Comparison of ENCODE assay signal across 1 cellular context in the genomic region with DNA sequence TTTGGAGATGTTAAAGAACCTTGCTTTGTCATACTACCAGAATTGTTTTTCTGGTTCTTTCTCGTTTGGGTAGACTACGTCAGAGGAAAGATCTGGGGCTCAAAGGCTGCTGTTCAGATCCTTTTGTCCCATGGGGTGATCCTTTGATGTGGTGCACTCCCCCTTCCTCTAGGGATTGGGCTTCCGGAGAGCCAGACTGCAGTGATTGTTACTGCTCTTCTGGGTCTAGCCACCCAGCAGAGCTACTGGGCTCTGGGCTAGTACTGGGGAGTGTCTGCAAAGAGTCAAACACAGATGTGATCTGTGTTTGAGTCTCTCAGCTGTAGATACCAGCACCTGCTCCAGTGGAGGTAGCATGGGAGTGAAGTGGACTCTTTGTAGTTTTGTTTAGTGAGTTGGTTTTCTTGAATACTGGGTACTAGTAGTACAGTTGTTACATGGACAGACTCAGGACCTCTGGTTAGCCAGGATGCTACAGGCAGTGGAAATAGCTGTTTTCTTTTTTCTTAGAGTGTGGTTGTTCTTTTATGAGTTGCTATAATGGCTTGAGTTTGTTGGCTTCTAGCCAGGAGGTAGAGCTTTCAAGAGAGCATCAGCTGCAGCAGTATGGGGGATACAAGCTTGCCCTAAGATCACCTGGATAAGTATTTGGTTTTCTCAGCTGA.
A peak's percentile ranks its signal among the peaks of the same experiment; 100 is the strongest.
TF ChIP-seq lines count a peak whose summit lies in the region.

No MANE protein-coding gene starts in this region.

TF ChIP-seq in HepG2, 621 proteins besides CTCF, POLR2A, EP300 and RAD21 (continued from another document and continues in another):
- TF ChIP-seq ZNF556 (CRISPR knock-in tag; IDR thresholded peaks at IDR 0.05; ENCODE audit: borderline replicate concordance) (no peak), RFXAP (CRISPR knock-in tag; IDR thresholded peaks at IDR 0.05; ENCODE audit: borderline replicate concordance) (0 out of 2 replicates have a peak, but pooled peaks have one; percentile 29), GABPB1 (CRISPR knock-in tag; IDR thresholded peaks at IDR 0.05) (peak; percentile 47; the same call in 1 of the 2 replicates), RBAK (CRISPR knock-in tag; IDR thresholded peaks at IDR 0.05) (no peak), SOX6 (IDR thresholded peaks at IDR 0.05) (no peak), SOX6 (CRISPR knock-in tag; IDR thresholded peaks at IDR 0.05) (peak; percentile 94), ZNF839 (CRISPR knock-in tag; IDR thresholded peaks at IDR 0.05; ENCODE audit: borderline replicate concordance) (no peak), ZNF781 (CRISPR knock-in tag; IDR thresholded peaks at IDR 0.05; ENCODE audit: borderline replicate concordance, not compliant biosample characterization) (no peak), ATRX (CRISPR knock-in tag; IDR thresholded peaks at IDR 0.05; ENCODE audit: borderline replicate concordance) (no peak), ZNF251 (CRISPR knock-in tag; IDR thresholded peaks at IDR 0.05) (no peak), ZNF564 (CRISPR knock-in tag; IDR thresholded peaks at IDR 0.05) (no peak), TCF7 (IDR thresholded peaks at IDR 0.05; ENCODE audit: low read depth) (peak; percentile 93), ZNF383 (CRISPR knock-in tag; IDR thresholded peaks at IDR 0.05; ENCODE audit: borderline replicate concordance) (no peak), HES4 (CRISPR knock-in tag; IDR thresholded peaks at IDR 0.05; ENCODE audit: borderline replicate concordance) (no peak), AGO2 (optimal IDR thresholded peaks at IDR 0.05; ENCODE audit: low read depth, low read length) (no peak), SNAPC2 (CRISPR knock-in tag; IDR thresholded peaks at IDR 0.05) (no peak), ZNF138 (CRISPR knock-in tag; IDR thresholded peaks at IDR 0.05; ENCODE audit: low read depth) (no peak), ZNF713 (CRISPR knock-in tag; IDR thresholded peaks at IDR 0.05) (no peak), SRSF1 (optimal IDR thresholded peaks at IDR 0.05; ENCODE audit: low read depth, low read length) (no peak), ZNF451 (CRISPR knock-in tag; IDR thresholded peaks at IDR 0.05) (no peak), ZNF567 (CRISPR knock-in tag; IDR thresholded peaks at IDR 0.05; ENCODE audit: borderline replicate concordance) (no peak)
- TF ChIP-seq, protein P1, sequence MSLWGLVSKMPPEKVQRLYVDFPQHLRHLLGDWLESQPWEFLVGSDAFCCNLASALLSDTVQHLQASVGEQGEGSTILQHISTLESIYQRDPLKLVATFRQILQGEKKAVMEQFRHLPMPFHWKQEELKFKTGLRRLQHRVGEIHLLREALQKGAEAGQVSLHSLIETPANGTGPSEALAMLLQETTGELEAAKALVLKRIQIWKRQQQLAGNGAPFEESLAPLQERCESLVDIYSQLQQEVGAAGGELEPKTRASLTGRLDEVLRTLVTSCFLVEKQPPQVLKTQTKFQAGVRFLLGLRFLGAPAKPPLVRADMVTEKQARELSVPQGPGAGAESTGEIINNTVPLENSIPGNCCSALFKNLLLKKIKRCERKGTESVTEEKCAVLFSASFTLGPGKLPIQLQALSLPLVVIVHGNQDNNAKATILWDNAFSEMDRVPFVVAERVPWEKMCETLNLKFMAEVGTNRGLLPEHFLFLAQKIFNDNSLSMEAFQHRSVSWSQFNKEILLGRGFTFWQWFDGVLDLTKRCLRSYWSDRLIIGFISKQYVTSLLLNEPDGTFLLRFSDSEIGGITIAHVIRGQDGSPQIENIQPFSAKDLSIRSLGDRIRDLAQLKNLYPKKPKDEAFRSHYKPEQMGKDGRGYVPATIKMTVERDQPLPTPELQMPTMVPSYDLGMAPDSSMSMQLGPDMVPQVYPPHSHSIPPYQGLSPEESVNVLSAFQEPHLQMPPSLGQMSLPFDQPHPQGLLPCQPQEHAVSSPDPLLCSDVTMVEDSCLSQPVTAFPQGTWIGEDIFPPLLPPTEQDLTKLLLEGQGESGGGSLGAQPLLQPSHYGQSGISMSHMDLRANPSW (CRISPR knock-in tag; IDR thresholded peaks at IDR 0.05; ENCODE audit: borderline replicate concordance), result no peak
- TF ChIP-seq, protein P2, sequence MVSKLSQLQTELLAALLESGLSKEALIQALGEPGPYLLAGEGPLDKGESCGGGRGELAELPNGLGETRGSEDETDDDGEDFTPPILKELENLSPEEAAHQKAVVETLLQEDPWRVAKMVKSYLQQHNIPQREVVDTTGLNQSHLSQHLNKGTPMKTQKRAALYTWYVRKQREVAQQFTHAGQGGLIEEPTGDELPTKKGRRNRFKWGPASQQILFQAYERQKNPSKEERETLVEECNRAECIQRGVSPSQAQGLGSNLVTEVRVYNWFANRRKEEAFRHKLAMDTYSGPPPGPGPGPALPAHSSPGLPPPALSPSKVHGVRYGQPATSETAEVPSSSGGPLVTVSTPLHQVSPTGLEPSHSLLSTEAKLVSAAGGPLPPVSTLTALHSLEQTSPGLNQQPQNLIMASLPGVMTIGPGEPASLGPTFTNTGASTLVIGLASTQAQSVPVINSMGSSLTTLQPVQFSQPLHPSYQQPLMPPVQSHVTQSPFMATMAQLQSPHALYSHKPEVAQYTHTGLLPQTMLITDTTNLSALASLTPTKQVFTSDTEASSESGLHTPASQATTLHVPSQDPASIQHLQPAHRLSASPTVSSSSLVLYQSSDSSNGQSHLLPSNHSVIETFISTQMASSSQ (IDR thresholded peaks at IDR 0.05; ENCODE audit: low read depth), result no peak
- TF ChIP-seq, protein P2 (CRISPR knock-in tag; IDR thresholded peaks at IDR 0.05; ENCODE audit: borderline replicate concordance), result no peak; the same call in 1 of the 2 replicates
- TF ChIP-seq, protein P3, sequence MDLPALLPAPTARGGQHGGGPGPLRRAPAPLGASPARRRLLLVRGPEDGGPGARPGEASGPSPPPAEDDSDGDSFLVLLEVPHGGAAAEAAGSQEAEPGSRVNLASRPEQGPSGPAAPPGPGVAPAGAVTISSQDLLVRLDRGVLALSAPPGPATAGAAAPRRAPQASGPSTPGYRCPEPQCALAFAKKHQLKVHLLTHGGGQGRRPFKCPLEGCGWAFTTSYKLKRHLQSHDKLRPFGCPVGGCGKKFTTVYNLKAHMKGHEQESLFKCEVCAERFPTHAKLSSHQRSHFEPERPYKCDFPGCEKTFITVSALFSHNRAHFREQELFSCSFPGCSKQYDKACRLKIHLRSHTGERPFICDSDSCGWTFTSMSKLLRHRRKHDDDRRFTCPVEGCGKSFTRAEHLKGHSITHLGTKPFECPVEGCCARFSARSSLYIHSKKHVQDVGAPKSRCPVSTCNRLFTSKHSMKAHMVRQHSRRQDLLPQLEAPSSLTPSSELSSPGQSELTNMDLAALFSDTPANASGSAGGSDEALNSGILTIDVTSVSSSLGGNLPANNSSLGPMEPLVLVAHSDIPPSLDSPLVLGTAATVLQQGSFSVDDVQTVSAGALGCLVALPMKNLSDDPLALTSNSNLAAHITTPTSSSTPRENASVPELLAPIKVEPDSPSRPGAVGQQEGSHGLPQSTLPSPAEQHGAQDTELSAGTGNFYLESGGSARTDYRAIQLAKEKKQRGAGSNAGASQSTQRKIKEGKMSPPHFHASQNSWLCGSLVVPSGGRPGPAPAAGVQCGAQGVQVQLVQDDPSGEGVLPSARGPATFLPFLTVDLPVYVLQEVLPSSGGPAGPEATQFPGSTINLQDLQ (CRISPR knock-in tag; IDR thresholded peaks at IDR 0.05), result no peak
- TF ChIP-seq, protein P4, sequence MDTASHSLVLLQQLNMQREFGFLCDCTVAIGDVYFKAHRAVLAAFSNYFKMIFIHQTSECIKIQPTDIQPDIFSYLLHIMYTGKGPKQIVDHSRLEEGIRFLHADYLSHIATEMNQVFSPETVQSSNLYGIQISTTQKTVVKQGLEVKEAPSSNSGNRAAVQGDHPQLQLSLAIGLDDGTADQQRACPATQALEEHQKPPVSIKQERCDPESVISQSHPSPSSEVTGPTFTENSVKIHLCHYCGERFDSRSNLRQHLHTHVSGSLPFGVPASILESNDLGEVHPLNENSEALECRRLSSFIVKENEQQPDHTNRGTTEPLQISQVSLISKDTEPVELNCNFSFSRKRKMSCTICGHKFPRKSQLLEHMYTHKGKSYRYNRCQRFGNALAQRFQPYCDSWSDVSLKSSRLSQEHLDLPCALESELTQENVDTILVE (CRISPR knock-in tag; IDR thresholded peaks at IDR 0.05), result no peak
- TF ChIP-seq, protein P5, sequence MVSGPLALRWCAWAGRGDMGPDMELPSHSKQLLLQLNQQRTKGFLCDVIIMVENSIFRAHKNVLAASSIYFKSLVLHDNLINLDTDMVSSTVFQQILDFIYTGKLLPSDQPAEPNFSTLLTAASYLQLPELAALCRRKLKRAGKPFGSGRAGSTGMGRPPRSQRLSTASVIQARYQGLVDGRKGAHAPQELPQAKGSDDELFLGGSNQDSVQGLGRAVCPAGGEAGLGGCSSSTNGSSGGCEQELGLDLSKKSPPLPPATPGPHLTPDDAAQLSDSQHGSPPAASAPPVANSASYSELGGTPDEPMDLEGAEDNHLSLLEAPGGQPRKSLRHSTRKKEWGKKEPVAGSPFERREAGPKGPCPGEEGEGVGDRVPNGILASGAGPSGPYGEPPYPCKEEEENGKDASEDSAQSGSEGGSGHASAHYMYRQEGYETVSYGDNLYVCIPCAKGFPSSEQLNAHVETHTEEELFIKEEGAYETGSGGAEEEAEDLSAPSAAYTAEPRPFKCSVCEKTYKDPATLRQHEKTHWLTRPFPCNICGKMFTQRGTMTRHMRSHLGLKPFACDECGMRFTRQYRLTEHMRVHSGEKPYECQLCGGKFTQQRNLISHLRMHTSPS (CRISPR knock-in tag; IDR thresholded peaks at IDR 0.05; ENCODE audit: low read depth), result no peak
- TF ChIP-seq, protein P6, sequence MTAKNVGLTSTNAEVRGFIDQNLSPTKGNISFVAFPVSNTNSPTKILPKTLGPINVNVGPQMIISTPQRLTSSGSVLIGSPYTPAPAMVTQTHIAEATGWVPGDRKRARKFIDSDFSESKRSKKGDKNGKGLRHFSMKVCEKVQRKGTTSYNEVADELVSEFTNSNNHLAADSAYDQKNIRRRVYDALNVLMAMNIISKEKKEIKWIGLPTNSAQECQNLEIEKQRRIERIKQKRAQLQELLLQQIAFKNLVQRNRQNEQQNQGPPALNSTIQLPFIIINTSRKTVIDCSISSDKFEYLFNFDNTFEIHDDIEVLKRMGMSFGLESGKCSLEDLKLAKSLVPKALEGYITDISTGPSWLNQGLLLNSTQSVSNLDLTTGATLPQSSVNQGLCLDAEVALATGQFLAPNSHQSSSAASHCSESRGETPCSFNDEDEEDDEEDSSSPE (CRISPR knock-in tag; IDR thresholded peaks at IDR 0.05), result no peak
- TF ChIP-seq, protein P7, sequence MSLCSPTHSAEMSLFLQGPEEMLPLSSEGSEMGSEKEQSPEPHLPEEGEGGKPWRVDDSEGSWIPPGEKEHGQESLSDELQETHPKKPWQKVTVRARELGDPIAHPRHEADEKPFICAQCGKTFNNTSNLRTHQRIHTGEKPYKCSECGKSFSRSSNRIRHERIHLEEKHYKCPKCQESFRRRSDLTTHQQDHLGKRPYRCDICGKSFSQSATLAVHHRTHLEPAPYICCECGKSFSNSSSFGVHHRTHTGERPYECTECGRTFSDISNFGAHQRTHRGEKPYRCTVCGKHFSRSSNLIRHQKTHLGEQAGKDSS (CRISPR knock-in tag; IDR thresholded peaks at IDR 0.05; ENCODE audit: borderline replicate concordance, low read depth), result no peak
- TF ChIP-seq, protein P8, sequence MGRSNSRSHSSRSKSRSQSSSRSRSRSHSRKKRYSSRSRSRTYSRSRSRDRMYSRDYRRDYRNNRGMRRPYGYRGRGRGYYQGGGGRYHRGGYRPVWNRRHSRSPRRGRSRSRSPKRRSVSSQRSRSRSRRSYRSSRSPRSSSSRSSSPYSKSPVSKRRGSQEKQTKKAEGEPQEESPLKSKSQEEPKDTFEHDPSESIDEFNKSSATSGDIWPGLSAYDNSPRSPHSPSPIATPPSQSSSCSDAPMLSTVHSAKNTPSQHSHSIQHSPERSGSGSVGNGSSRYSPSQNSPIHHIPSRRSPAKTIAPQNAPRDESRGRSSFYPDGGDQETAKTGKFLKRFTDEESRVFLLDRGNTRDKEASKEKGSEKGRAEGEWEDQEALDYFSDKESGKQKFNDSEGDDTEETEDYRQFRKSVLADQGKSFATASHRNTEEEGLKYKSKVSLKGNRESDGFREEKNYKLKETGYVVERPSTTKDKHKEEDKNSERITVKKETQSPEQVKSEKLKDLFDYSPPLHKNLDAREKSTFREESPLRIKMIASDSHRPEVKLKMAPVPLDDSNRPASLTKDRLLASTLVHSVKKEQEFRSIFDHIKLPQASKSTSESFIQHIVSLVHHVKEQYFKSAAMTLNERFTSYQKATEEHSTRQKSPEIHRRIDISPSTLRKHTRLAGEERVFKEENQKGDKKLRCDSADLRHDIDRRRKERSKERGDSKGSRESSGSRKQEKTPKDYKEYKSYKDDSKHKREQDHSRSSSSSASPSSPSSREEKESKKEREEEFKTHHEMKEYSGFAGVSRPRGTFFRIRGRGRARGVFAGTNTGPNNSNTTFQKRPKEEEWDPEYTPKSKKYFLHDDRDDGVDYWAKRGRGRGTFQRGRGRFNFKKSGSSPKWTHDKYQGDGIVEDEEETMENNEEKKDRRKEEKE (IDR thresholded peaks at IDR 0.05), result no peak
- TF ChIP-seq, protein P9, sequence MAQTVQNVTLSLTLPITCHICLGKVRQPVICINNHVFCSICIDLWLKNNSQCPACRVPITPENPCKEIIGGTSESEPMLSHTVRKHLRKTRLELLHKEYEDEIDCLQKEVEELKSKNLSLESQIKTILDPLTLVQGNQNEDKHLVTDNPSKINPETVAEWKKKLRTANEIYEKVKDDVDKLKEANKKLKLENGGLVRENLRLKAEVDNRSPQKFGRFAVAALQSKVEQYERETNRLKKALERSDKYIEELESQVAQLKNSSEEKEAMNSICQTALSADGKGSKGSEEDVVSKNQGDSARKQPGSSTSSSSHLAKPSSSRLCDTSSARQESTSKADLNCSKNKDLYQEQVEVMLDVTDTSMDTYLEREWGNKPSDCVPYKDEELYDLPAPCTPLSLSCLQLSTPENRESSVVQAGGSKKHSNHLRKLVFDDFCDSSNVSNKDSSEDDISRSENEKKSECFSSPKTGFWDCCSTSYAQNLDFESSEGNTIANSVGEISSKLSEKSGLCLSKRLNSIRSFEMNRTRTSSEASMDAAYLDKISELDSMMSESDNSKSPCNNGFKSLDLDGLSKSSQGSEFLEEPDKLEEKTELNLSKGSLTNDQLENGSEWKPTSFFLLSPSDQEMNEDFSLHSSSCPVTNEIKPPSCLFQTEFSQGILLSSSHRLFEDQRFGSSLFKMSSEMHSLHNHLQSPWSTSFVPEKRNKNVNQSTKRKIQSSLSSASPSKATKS (CRISPR knock-in tag; IDR thresholded peaks at IDR 0.05), result no peak
- TF ChIP-seq, protein P10, sequence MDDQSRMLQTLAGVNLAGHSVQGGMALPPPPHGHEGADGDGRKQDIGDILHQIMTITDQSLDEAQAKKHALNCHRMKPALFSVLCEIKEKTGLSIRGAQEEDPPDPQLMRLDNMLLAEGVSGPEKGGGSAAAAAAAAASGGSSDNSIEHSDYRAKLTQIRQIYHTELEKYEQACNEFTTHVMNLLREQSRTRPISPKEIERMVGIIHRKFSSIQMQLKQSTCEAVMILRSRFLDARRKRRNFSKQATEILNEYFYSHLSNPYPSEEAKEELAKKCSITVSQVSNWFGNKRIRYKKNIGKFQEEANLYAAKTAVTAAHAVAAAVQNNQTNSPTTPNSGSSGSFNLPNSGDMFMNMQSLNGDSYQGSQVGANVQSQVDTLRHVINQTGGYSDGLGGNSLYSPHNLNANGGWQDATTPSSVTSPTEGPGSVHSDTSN (CRISPR knock-in tag; IDR thresholded peaks at IDR 0.05; ENCODE audit: borderline replicate concordance), result no peak
